In genomic region chr15:40369474-40369869, GRCh38 we compare ENCODE assay signal across 24 cellular contexts. TPM values are rescaled to one million over a fixed set of nuclear protein-coding genes. Genes with fewer than 3 reads are reported as not detected.
"Had no signal": no experiment of that assay in that cellular context is flagged by ENCODE, and none has a peak within 500 bp of the region (broad histone marks: within the 10 kb centered on the region; RNA-seq: fewer than 3 reads in every experiment).

No MANE protein-coding gene starts in this region.

- H3K4me3 ChIP-seq: colonic mucosa, left ventricle myocardium inferior, right lobe of liver, upper lobe of left lung had no signal

- H3K27ac Mint-ChIP-seq: activated CD4-positive, alpha-beta memory T cell treated with anti-CD3 and anti-CD28 coated beads for 36 hours; activated naive CD8-positive, alpha-beta T cell treated with anti-CD3 and anti-CD28 coated beads, Interleukin-2, amount 10 ng/mL, durations not matched to agents 7 days and 5 days had no signal

- H3K27me3 Mint-ChIP-seq: activated CD4-positive, alpha-beta memory T cell treated with anti-CD3 and anti-CD28 coated beads for 36 hours; stimulated activated naive CD8-positive, alpha-beta T cell treated with anti-CD3 and anti-CD28 coated beads, Interleukin-15, amount 100 ng/mL, for 72 hours had no signal

- H3K9ac ChIP-seq: parathyroid adenoma had no signal

- ATAC-seq: activated T-cell treated with anti-CD3 and anti-CD28 coated beads, Interleukin-2, amount 50 U/mL, for 4 hours; right lobe of liver; stimulated activated naive CD8-positive, alpha-beta T cell treated with anti-CD3 and anti-CD28 coated beads, Interleukin-15, amount 100 ng/mL, for 72 hours had no signal

- H2AFZ ChIP-seq: parathyroid adenoma had no signal

- H3K4me3 Mint-ChIP-seq: activated CD4-positive, alpha-beta memory T cell treated with anti-CD3 and anti-CD28 coated beads for 36 hours had no signal

- H3K9me3 Mint-ChIP-seq: activated CD4-positive, alpha-beta memory T cell treated with anti-CD3 and anti-CD28 coated beads for 36 hours; activated naive CD8-positive, alpha-beta T cell treated with anti-CD3 and anti-CD28 coated beads, Interleukin-2, amount 10 ng/mL, durations not matched to agents 7 days and 5 days; activated T-cell treated with anti-CD3 and anti-CD28 coated beads, Interleukin-2, amount 50 U/mL, for 4 hours; stimulated activated naive CD8-positive, alpha-beta T cell treated with anti-CD3 and anti-CD28 coated beads, Interleukin-15, amount 100 ng/mL, for 72 hours had no signal

- DNase-seq: activated CD4-positive, alpha-beta memory T cell treated with anti-CD3 and anti-CD28 coated beads for 36 hours; activated effector memory CD4-positive, alpha-beta T cell treated with anti-CD3 and anti-CD28 coated beads, Interleukin-2, amount 50 U/mL, for 16 hours; activated naive CD8-positive, alpha-beta T cell treated with anti-CD3 and anti-CD28 coated beads, Interleukin-2, amount 10 ng/mL, durations not matched to agents 7 days and 5 days; activated T-cell treated with anti-CD3 and anti-CD28 coated beads, Interleukin-2, amount 50 U/mL, for 4 hours; amygdala; colonic mucosa; erythroblast; foreskin melanocyte; hypothalamus; kidney glomerular epithelial cell; left ventricle myocardium inferior; mammary epithelial cell; right lobe of liver; small intestine; stimulated activated CD4-positive, alpha-beta T cell treated with anti-CD3 and anti-CD28 coated beads, Interleukin-15, amount 100 ng/mL, for 24 hours; stimulated activated CD4-positive, alpha-beta T cell treated with anti-CD3 and anti-CD28 coated beads, Interleukin-2, amount 100 ng/mL, for 48 hours; stimulated activated naive CD8-positive, alpha-beta T cell treated with anti-CD3 and anti-CD28 coated beads, Interleukin-15, amount 100 ng/mL, for 72 hours had no signal

- H3K27ac ChIP-seq: colonic mucosa, left ventricle myocardium inferior, neutrophil, parathyroid adenoma, right lobe of liver, upper lobe of left lung had no signal

- H3K36me3 Mint-ChIP-seq: activated CD4-positive, alpha-beta memory T cell treated with anti-CD3 and anti-CD28 coated beads for 36 hours; activated naive CD8-positive, alpha-beta T cell treated with anti-CD3 and anti-CD28 coated beads, Interleukin-2, amount 10 ng/mL, durations not matched to agents 7 days and 5 days had no signal

- H3K27me3 ChIP-seq: colonic mucosa, neutrophil, right lobe of liver, upper lobe of left lung had no signal

- H3K36me3 ChIP-seq: colonic mucosa, left ventricle myocardium inferior, neutrophil, right lobe of liver, upper lobe of left lung had no signal

- H3K4me1 ChIP-seq: parathyroid adenoma had no signal

- H3K9me3 ChIP-seq: colonic mucosa, left ventricle myocardium inferior, neutrophil, right lobe of liver, upper lobe of left lung had no signal

RNA-seq across cellular contexts. Expression of gene PHGR1, which starts 18.6 kb away (rescaled TPM):
- total RNA-seq: activated CD4-positive, alpha-beta memory T cell treated with anti-CD3 and anti-CD28 coated beads for 36 hours; activated naive CD8-positive, alpha-beta T cell treated with anti-CD3 and anti-CD28 coated beads, Interleukin-2, amount 10 ng/mL, durations not matched to agents 7 days and 5 days; cardiac septum; left ventricle myocardium inferior; mammary epithelial cell; myocyte; right lobe of liver; T-helper 2 cell treated with Interferon-gamma antibody and Interleukin-4, amounts not matched to agents 100 ng/mL and 5 ng/mL, for 36 hours; temporal lobe had no signal
- polyA plus RNA-seq: mammary epithelial cell had no signal
